1 cellular context compared by ENCODE assay signal in the genomic region with DNA sequence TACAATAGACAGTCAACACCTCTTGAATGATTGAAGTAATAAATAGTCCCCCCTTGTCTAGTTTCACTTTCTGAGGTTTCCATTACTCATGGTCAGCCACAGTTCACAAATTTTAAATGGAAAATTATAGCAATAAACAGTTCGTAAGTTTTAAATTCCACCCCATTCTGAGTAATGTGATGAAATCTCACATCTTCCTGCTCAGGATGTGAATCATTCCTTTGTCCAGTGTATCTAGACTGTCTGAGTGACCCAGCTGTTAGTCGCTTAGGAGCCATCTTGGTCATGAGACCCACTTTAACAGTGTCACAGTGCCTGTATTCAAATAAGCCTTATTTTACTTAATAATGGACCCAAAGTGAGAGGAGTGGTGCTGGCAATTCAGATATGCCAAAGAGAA.
TF ChIP-seq lines count a peak whose summit lies in the region.

No MANE protein-coding gene starts in this region.

TF ChIP-seq in SK-N-SH treated with all-trans-retinoic acid at 6 μM for 48 hours, 23 proteins besides CTCF, POLR2A, EP300 and RAD21 (continued from another document):
- TF ChIP-seq CSRNP3 (CRISPR knock-in tag; IDR thresholded peaks at IDR 0.05) (no peak), BACH2 (CRISPR knock-in tag; IDR thresholded peaks at IDR 0.05; ENCODE audit: borderline replicate concordance) (no peak), ZNF70 (CRISPR knock-in tag; IDR thresholded peaks at IDR 0.05) (no peak), ESRRG (CRISPR knock-in tag; IDR thresholded peaks at IDR 0.05) (no peak)
